ENCODE assay signal across 19 cellular contexts in the genomic region with DNA sequence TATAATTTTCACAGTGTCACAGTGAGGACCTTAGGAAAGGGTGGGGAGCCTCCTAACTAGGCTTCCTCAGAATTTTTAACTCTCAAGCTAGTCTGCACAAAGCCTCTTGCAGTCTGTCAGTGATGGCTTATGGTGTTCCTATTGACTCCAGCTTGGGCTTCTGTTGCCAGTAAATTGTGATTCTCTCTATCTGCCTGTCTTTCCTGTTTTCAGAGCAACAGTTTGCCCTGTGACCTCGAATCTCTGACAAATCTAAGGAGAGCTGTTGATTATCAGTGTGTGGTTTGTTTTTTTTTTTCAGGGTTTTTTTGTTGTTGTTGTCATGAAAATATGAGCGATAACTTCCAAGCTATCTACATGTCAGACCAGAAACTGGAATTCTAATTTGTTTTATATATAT.
"Had no signal": no experiment of that assay in that cellular context is flagged by ENCODE, and none has a peak within 500 bp of the region (broad histone marks: within the 10 kb centered on the region; RNA-seq: fewer than 3 reads in every experiment).

No MANE protein-coding gene starts in this region.

- H3K4me3 Mint-ChIP-seq: activated B cell treated with CpG ODN at 0.5 μM for 24 hours; activated T-helper 1 cell treated with anti-CD3 and anti-CD28 coated beads, Interleukin-12 subunit alpha, Interleukin-12 subunit beta, Interleukin-2, Interleukin-4 antibody, amounts not matched to agents 30 ng/mL and 10 ng/mL and 1 ng/mL, durations not matched to agents 14 hours and 24 hours and 36 hours; central memory CD8-positive, alpha-beta T cell; memory B cell had no signal

- H3K27ac ChIP-seq: ascending aorta, coronary artery, esophagus muscularis mucosa, parathyroid adenoma, stomach, testis, upper lobe of left lung had no signal

- H3K4me1 ChIP-seq: ascending aorta, esophagus muscularis mucosa, parathyroid adenoma, stomach, testis, upper lobe of left lung had no signal

- H3K27me3 Mint-ChIP-seq: central memory CD8-positive, alpha-beta T cell; memory B cell had no signal

- FAIRE-seq: endothelial cell of umbilical vein had no signal

- H3K4me3 ChIP-seq: ascending aorta, coronary artery, esophagus muscularis mucosa, smooth muscle cell, stomach, testis, upper lobe of left lung had no signal

- H3K4me2 ChIP-seq: smooth muscle cell had no signal

- DNase-seq: activated B cell treated with CpG ODN at 0.5 μM for 24 hours; activated CD4-positive, alpha-beta T cell treated with anti-CD3 and anti-CD28 coated beads for 4 hours; activated CD8-positive, alpha-beta memory T cell treated with anti-CD3 and anti-CD28 coated beads, Interleukin-2, amount 50 U/mL, for 4 hours; activated naive CD4-positive, alpha-beta T cell treated with Interleukin-2 at 50 U/mL for 16 hours; effector CD4-positive, alpha-beta T cell; stimulated activated CD4-positive, alpha-beta T cell treated with anti-CD3 and anti-CD28 coated beads, Interleukin-4, amount 100 ng/mL, for 1 hour; stomach; testis; upper lobe of left lung had no signal

- H3K27ac Mint-ChIP-seq: activated B cell treated with CpG ODN at 0.5 μM for 24 hours; activated T-helper 1 cell treated with anti-CD3 and anti-CD28 coated beads, Interleukin-12 subunit alpha, Interleukin-12 subunit beta, Interleukin-2, Interleukin-4 antibody, amounts not matched to agents 30 ng/mL and 10 ng/mL and 1 ng/mL, durations not matched to agents 14 hours and 24 hours and 36 hours; memory B cell had no signal

- H3K9me3 Mint-ChIP-seq: central memory CD8-positive, alpha-beta T cell had no signal

- H3K79me2 ChIP-seq: parathyroid adenoma had no signal

- H3K27me3 ChIP-seq: ascending aorta, esophagus muscularis mucosa, stomach, testis, upper lobe of left lung had no signal

- H3K36me3 ChIP-seq: ascending aorta, esophagus muscularis mucosa, stomach, upper lobe of left lung had no signal

- H3K9me3 ChIP-seq: stomach, testis, upper lobe of left lung had no signal

- H2AFZ ChIP-seq: parathyroid adenoma had no signal

- ATAC-seq: sciatic nerve had no signal

- H3K9ac ChIP-seq: parathyroid adenoma had no signal
